In genomic region chr12:109264943-109265650, GRCh38 we compare ENCODE assay signal across 16 cellular contexts. TPM values are rescaled to one million over a fixed set of nuclear protein-coding genes. Genes with fewer than 3 reads are reported as not detected.
"Had no signal": no experiment of that assay in that cellular context is flagged by ENCODE, and none has a peak within 500 bp of the region (broad histone marks: within the 10 kb centered on the region; RNA-seq: fewer than 3 reads in every experiment).

No MANE protein-coding gene starts in this region.

- H3K9me3 ChIP-seq: adrenal gland, colonic mucosa, mucosa of descending colon, neutrophil had no signal

- H3K4me1 ChIP-seq: adrenal gland, colonic mucosa, esophagus squamous epithelium had no signal

- H3K27me3 ChIP-seq: adrenal gland, colonic mucosa, esophagus squamous epithelium, neutrophil had no signal

- H3K36me3 ChIP-seq: colonic mucosa had no signal

- H3K27ac ChIP-seq: colonic mucosa, neutrophil, thoracic aorta had no signal

- ATAC-seq: naive thymus-derived CD8-positive, alpha-beta T cell had no signal

- DNase-seq: activated CD4-positive, alpha-beta memory T cell treated with anti-CD3 and anti-CD28 coated beads, Interleukin-2, amount 10 ng/mL, durations not matched to agents 7 days and 5 days; activated CD4-positive, alpha-beta T cell treated with anti-CD3 and anti-CD28 coated beads for 4 hours; activated effector memory CD4-positive, alpha-beta T cell treated with anti-CD3 and anti-CD28 coated beads, Interleukin-2, amount 50 U/mL, for 16 hours; activated T-cell treated with anti-CD3 and anti-CD28 coated beads, Interleukin-2, amount 50 U/mL, for 24 hours; colonic mucosa; esophagus squamous epithelium; foreskin fibroblast; mucosa of descending colon; naive thymus-derived CD8-positive, alpha-beta T cell; stimulated activated CD4-positive, alpha-beta T cell treated with anti-CD3 and anti-CD28 coated beads, Interleukin-1b, Interleukin-23, amount 100 ng/mL, for 48 hours; stimulated activated naive CD8-positive, alpha-beta T cell treated with anti-CD3 and anti-CD28 coated beads, Interleukin-15, amount 100 ng/mL, for 72 hours; T-helper 2 cell had no signal

- H3K4me3 ChIP-seq: adrenal gland, colonic mucosa, esophagus squamous epithelium, mucosa of descending colon, thoracic aorta had no signal

RNA-seq across cellular contexts. Expression of gene FOXN4, which starts 44.0 kb away (rescaled TPM):
- total RNA-seq: activated CD4-positive, alpha-beta memory T cell treated with anti-CD3 and anti-CD28 coated beads, Interleukin-2, amount 10 ng/mL, durations not matched to agents 7 days and 5 days; adrenal gland; colonic mucosa; esophagus squamous epithelium; naive thymus-derived CD8-positive, alpha-beta T cell; thoracic aorta; ureter had no signal
